ENCODE assay signal across 15 cellular contexts in genomic region chr2:58702302-58702696, GRCh38.
A peak's percentile ranks its signal among the peaks of the same experiment; 100 is the strongest.
DNase-seq lines count a peak whose midpoint lies in the region; ATAC-seq lines count a peak whose summit lies in the region.
"Had no signal": no experiment of that assay in that cellular context is flagged by ENCODE, and none has a peak within 500 bp of the region (broad histone marks: within the 10 kb centered on the region; RNA-seq: fewer than 3 reads in every experiment).

No MANE protein-coding gene starts in this region.

- ATAC-seq in HG02610 (IDR thresholded peaks at IDR 0.05; ENCODE audit: unreplicated experiment), result peak; percentile 14
- no peak for ATAC-seq in activated T-cell treated with anti-CD3 and anti-CD28 coated beads, Interleukin-2, amount 50 U/mL, for 4 hours

- H3K4me1 Mint-ChIP-seq in activated T-cell treated with anti-CD3 and anti-CD28 coated beads, Interleukin-2, amount 50 U/mL, for 4 hours (ENCODE audit: low read depth), result no peaks in the 10 kb centered on the region
- H3K4me1 Mint-ChIP-seq: activated B cell treated with CpG ODN at 0.5 μM for 24 hours had no signal

- no peaks in the 10 kb centered on the region for H3K36me3 Mint-ChIP-seq in activated T-cell treated with anti-CD3 and anti-CD28 coated beads, Interleukin-2, amount 50 U/mL, for 4 hours (ENCODE audit: insufficient read depth)
- H3K36me3 Mint-ChIP-seq: activated naive CD8-positive, alpha-beta T cell had no signal

- DNase-seq in A172 (ENCODE audit: low spot score), result peak; percentile 80
- DNase-seq in astrocyte of the hippocampus (ENCODE audit: low read depth, low spot score), result peak; percentile 89
- DNase-seq in iris pigment epithelial cell (ENCODE audit: low read depth), result peak; percentile 34
- no peak for DNase-seq in CD1c-positive myeloid dendritic cell (ENCODE audit: extremely low spot score)
- no peak for DNase-seq in activated T-cell treated with anti-CD3 and anti-CD28 coated beads, Interleukin-2, amount 50 U/mL, for 4 hours
- no peak for DNase-seq in RPMI8226
- DNase-seq in cerebellar cortex (ENCODE audit: low spot score), result no peak
- DNase-seq: activated B cell treated with CpG ODN at 0.5 μM for 24 hours; activated CD8-positive, alpha-beta memory T cell treated with anti-CD3 and anti-CD28 coated beads, Interleukin-2, amount 50 U/mL, for 4 hours; colonic mucosa; DMS 273 treated with DMSO at 0.1 percent for 48 hours; NCI-H1436; NCI-H226 had no signal

- H3K27me3 Mint-ChIP-seq in activated T-cell treated with anti-CD3 and anti-CD28 coated beads, Interleukin-2, amount 50 U/mL, for 4 hours (ENCODE audit: low read depth), result no peaks in the 10 kb centered on the region

- no peak overlapping the region for H3K4me3 Mint-ChIP-seq in activated T-cell treated with anti-CD3 and anti-CD28 coated beads, Interleukin-2, amount 50 U/mL, for 4 hours
- H3K4me3 Mint-ChIP-seq: activated B cell treated with CpG ODN at 0.5 μM for 24 hours; activated naive CD8-positive, alpha-beta T cell had no signal

- no peaks in the 10 kb centered on the region for H3K9me3 Mint-ChIP-seq in activated T-cell treated with anti-CD3 and anti-CD28 coated beads, Interleukin-2, amount 50 U/mL, for 4 hours
- H3K9me3 Mint-ChIP-seq: activated B cell treated with CpG ODN at 0.5 μM for 24 hours had no signal

Comparison
In these comparisons a context has a peak if more than half of its experiments do, and no peak if none do; other contexts are left out.
1. DNase-seq: peak in A172 (single experiment), astrocyte of the hippocampus (single experiment) and iris pigment epithelial cell (single experiment); none in CD1c-positive myeloid dendritic cell (single experiment), activated T-cell treated with anti-CD3 and anti-CD28 coated beads, Interleukin-2, amount 50 U/mL, for 4 hours (single experiment), RPMI8226 (single experiment) and cerebellar cortex (single experiment).